ENCODE assay signal across 9 cellular contexts in genomic region chr17:29931253-29931932, GRCh38. TPM values are rescaled to one million over a fixed set of nuclear protein-coding genes. Genes with fewer than 3 reads are reported as not detected.
A peak's percentile ranks its signal among the peaks of the same experiment; 100 is the strongest.
DNase-seq lines count a peak whose midpoint lies in the region; ATAC-seq and TF ChIP-seq lines count a peak whose summit lies in the region.
"Had no signal": no experiment of that assay in that cellular context is flagged by ENCODE, and none has a peak within 500 bp of the region (broad histone marks: within the 10 kb centered on the region; RNA-seq: fewer than 3 reads in every experiment).

No MANE protein-coding gene starts in this region.

- H3K27ac Mint-ChIP-seq in activated B cell treated with CpG ODN at 0.5 μM for 24 hours, result no peak overlapping the region
- H3K27ac Mint-ChIP-seq: T-helper 1 cell treated with Interleukin-12 subunit alpha and Interleukin-12 subunit beta and Interleukin-4 antibody, amounts not matched to agents 30 μg/mL and 1 μg/mL, for 36 hours had no signal

- POLR2A ChIA-PET in activated B cell treated with CpG ODN at 0.5 μM for 24 hours (lab: Charles Lee), result interaction anchor here (0.6 to 4.8 kb wide), 25 partner anchors 8 to 637 kb away, joined by 3 to 112 read pairs (median 7); partner anchors contain the start of gene NUFIP2

- peaks cover 14% of the 10 kb centered on the region for H3K36me3 Mint-ChIP-seq in activated B cell treated with CpG ODN at 0.5 μM for 24 hours (ENCODE audit: low read depth)

- peaks cover 33% of the 10 kb centered on the region for H3K4me1 Mint-ChIP-seq in activated B cell treated with CpG ODN at 0.5 μM for 24 hours

- CTCF ChIA-PET in activated B cell treated with CpG ODN at 0.5 μM for 24 hours (lab: Charles Lee), result interaction anchor here (0.6 to 4.8 kb wide), 34 partner anchors 9 to 366 kb away, joined by 3 to 241 read pairs (median 5); partner anchors contain the start of gene ANKRD13B

- intact Hi-C loops in activated B cell treated with CpG ODN at 0.5 μM for 24 hours (cut with micrococcal nuclease), result loop anchor here (1.0 to 5.0 kb wide), 11 partner anchors 63 to 639 kb away; partner anchors contain the start of genes CORO6, GIT1 and NUFIP2

- peak; percentile 95 for DNase-seq in Ammon's horn (ENCODE audit: low spot score)
- DNase-seq in NCI-H345 (lab: John Stamatoyannopoulos, UW), result peak; percentile 94
- peak; percentile 44 for DNase-seq in activated B cell treated with CpG ODN at 0.5 μM for 24 hours
- DNase-seq in cerebellum (ENCODE audit: low spot score), result peak; percentile 71
- peak; percentile 63 for DNase-seq in left lobe of liver (ENCODE audit: low spot score)
- peak; percentile 43 to 46 for DNase-seq in stimulated activated CD4-positive, alpha-beta T cell treated with anti-CD3 and anti-CD28 coated beads, Interleukin-2, amount 100 ng/mL, for 48 hours

- H3K27me3 Mint-ChIP-seq in activated B cell treated with CpG ODN at 0.5 μM for 24 hours, result no peaks in the 10 kb centered on the region

- H3K4me3 Mint-ChIP-seq in activated B cell treated with CpG ODN at 0.5 μM for 24 hours, result no peak overlapping the region
- H3K4me3 Mint-ChIP-seq: T-helper 1 cell treated with Interleukin-12 subunit alpha and Interleukin-12 subunit beta and Interleukin-4 antibody, amounts not matched to agents 30 μg/mL and 1 μg/mL, for 36 hours had no signal

- no peak for TF ChIP-seq CTCF in activated B cell treated with CpG ODN at 0.5 μM for 24 hours (IDR thresholded peaks at IDR 0.05)

- peak; percentile 69 for ATAC-seq in GM19025 (IDR thresholded peaks at IDR 0.05; ENCODE audit: low read depth, unreplicated experiment)
- peak; percentile 82 for ATAC-seq in HG03378 (IDR thresholded peaks at IDR 0.05; ENCODE audit: unreplicated experiment)
- peak; percentile 77 for ATAC-seq in activated B cell treated with CpG ODN at 0.5 μM for 24 hours (ENCODE audit: low read depth)
- ATAC-seq in left lobe of liver, result peak; percentile 67

- H3K9me3 Mint-ChIP-seq in activated B cell treated with CpG ODN at 0.5 μM for 24 hours, result no peaks in the 10 kb centered on the region

RNA-seq across cellular contexts. Expression of gene SSH2, which starts 1.4 kb away (rescaled TPM):
- total RNA-seq in activated B cell treated with CpG ODN at 0.5 μM for 24 hours (80.1 and 95.7 TPM in 2 replicates), cerebellum (29.9 TPM), left lobe of liver (11.2 TPM)

RNA-seq across cellular contexts. Expression of gene EFCAB5, which starts 10.0 kb away (rescaled TPM):
- total RNA-seq in activated B cell treated with CpG ODN at 0.5 μM for 24 hours, result 1.9 TPM in 2 replicates
- 2.4 TPM for total RNA-seq in cerebellum
- total RNA-seq in left lobe of liver, result not detected

Comparison
In these comparisons a context has a peak if more than half of its experiments do, and no peak if none do; other contexts are left out.
1. Peak in every context shown above with its lines: DNase-seq and ATAC-seq.
2. DNase-seq: peak in every context shown above with its lines; median percentile 95 in Ammon's horn; 94 in NCI-H345; 71 in cerebellum; 63 in left lobe of liver; 44 in stimulated activated CD4-positive, alpha-beta T cell treated with anti-CD3 and anti-CD28 coated beads, Interleukin-2, amount 100 ng/mL, for 48 hours; 44 in activated B cell treated with CpG ODN at 0.5 μM for 24 hours.